In genomic region chr3:182794455-182794773, GRCh38 we compare ENCODE assay signal across 8 cellular contexts. TPM values are rescaled to one million over a fixed set of nuclear protein-coding genes. Genes with fewer than 3 reads are reported as not detected.
DNase-seq lines count a peak whose midpoint lies in the region; ATAC-seq, FAIRE-seq and TF ChIP-seq lines count a peak whose summit lies in the region.

No MANE protein-coding gene starts in this region.

- DNase-seq in endothelial cell of umbilical vein (ENCODE audit: low read depth, low spot score) (peak; percentile 64), osteocyte (ENCODE audit: extremely low spot score, unreplicated experiment) (no peak), NAMALWA (ENCODE audit: low spot score) (no peak), medulla oblongata (ENCODE audit: extremely low spot score) (no peak)
- DNase-seq in activated CD4-positive, CD25-positive, alpha-beta regulatory T cell treated with anti-CD3 and anti-CD28 coated beads, Interleukin-2, amount 50 U/mL, for 72 hours, result no peak

- no peaks in the 10 kb centered on the region for H3K27me3 Mint-ChIP-seq in osteocyte (ENCODE audit: unreplicated experiment)

- H2AFZ ChIP-seq in OCI-LY3 (ENCODE audit: low read depth, low read length) (0 out of 2 replicates have a peak overlapping the region, but pooled peaks have one; percentile 43), endothelial cell of umbilical vein (ENCODE audit: low read depth, low read length) (peak overlapping the region; percentile 26)

- H3K9me2 ChIP-seq in DOHH2 (replicated peaks; ENCODE audit: control insufficient read depth, low read length), result no peaks in the 10 kb centered on the region

- H3K36me3 ChIP-seq in DOHH2 (ENCODE audit: control insufficient read depth, low read length), result peaks cover 5% of the 10 kb centered on the region; the same call in 1 of the 2 replicates
- no peaks in the 10 kb centered on the region for H3K36me3 ChIP-seq in OCI-LY3 (replicated peaks; ENCODE audit: low read depth, low read length)
- no peaks in the 10 kb centered on the region for H3K36me3 ChIP-seq in endothelial cell of umbilical vein (ENCODE audit: control insufficient read depth in 2 of 2, extremely low read depth in 1 of 2, insufficient read depth in 2 of 2, low read length in 2 of 2)

- no peak for TF ChIP-seq CTCF in DOHH2 (IDR thresholded peaks at IDR 0.05; ENCODE audit: low read depth, low read length, poor library complexity, severe bottlenecking)
- no peak for TF ChIP-seq CTCF in OCI-LY3 (IDR thresholded peaks at IDR 0.05; ENCODE audit: low read depth, low read length)
- TF ChIP-seq CTCF in endothelial cell of umbilical vein (IDR thresholded peaks at IDR 0.05; ENCODE audit: extremely low read depth in 1 of 2, insufficient read depth in 1 of 2, low read depth in 1 of 2, low read length in 2 of 2), result no peak
- TF ChIP-seq CTCF in osteocyte (IDR thresholded peaks at IDR 0.05), result no peak

- no peaks in the 10 kb centered on the region for H3K9me3 ChIP-seq in DOHH2 (ENCODE audit: control insufficient read depth, insufficient read depth, low read length)
- H3K9me3 ChIP-seq in OCI-LY3 (ENCODE audit: insufficient read depth, low read length), result no peaks in the 10 kb centered on the region
- no peaks in the 10 kb centered on the region for H3K9me3 ChIP-seq in endothelial cell of umbilical vein (replicated peaks; ENCODE audit: control insufficient read depth, insufficient read depth, low read length)

- peak overlapping the region; percentile 94 for H3K27ac Mint-ChIP-seq in osteocyte (ENCODE audit: unreplicated experiment)

- TF ChIP-seq POLR2A in endothelial cell of umbilical vein (IDR thresholded peaks at IDR 0.05; ENCODE audit: low read depth, low read length), result no peak

- H3K4me1 Mint-ChIP-seq in osteocyte (ENCODE audit: unreplicated experiment), result peaks cover 34% of the 10 kb centered on the region

- H3K9me1 ChIP-seq in endothelial cell of umbilical vein (replicated peaks; ENCODE audit: control insufficient read depth, extremely low read depth, insufficient read depth, low read length), result no peaks in the 10 kb centered on the region

- H4K20me1 ChIP-seq in DOHH2 (ENCODE audit: control insufficient read depth, insufficient read depth, low read depth, low read length) (no peaks in the 10 kb centered on the region), OCI-LY3 (ENCODE audit: insufficient read depth, low read length) (peaks cover 9% of the 10 kb centered on the region; the same call in 1 of the 2 replicates), endothelial cell of umbilical vein (replicated peaks; ENCODE audit: control insufficient read depth, extremely low read depth, insufficient read depth, low read length) (no peaks in the 10 kb centered on the region)

- H3K4me2 ChIP-seq in DOHH2 (ENCODE audit: low read length) (peak overlapping the region; percentile 66), OCI-LY3 (ENCODE audit: low read length) (peak overlapping the region; percentile 87), endothelial cell of umbilical vein (ENCODE audit: insufficient read depth, low read length) (peak overlapping the region; percentile 96)

- intact Hi-C loops in endothelial cell of umbilical vein (cut with micrococcal nuclease), result loop anchor here (1.0 to 10.0 kb wide), 6 partner anchors 16 to 1170 kb away; no protein-coding TSS in a partner anchor

- peaks cover 14% of the 10 kb centered on the region for H3F3A ChIP-seq in DOHH2 (ENCODE audit: control insufficient read depth, insufficient read depth)

- peaks cover 2% of the 10 kb centered on the region for H3K36me3 Mint-ChIP-seq in osteocyte (ENCODE audit: unreplicated experiment)

- H3K9me3 Mint-ChIP-seq in osteocyte (ENCODE audit: unreplicated experiment), result no peaks in the 10 kb centered on the region

- CTCF ChIA-PET in endothelial cell of umbilical vein (lab: Charles Lee), result interaction anchor here (1.2 to 4.1 kb wide), 4 partner anchors 37 to 80 kb away, joined by 3 to 47 read pairs (median 8); no protein-coding TSS in a partner anchor

- POLR2A ChIA-PET in endothelial cell of umbilical vein (lab: Charles Lee), result no interaction called here

- H3K27me3 ChIP-seq in DOHH2 (ENCODE audit: control insufficient read depth, low read length) (no peaks in the 10 kb centered on the region), OCI-LY3 (ENCODE audit: low read depth, low read length) (no peaks in the 10 kb centered on the region), endothelial cell of umbilical vein (ENCODE audit: control insufficient read depth in 2 of 2, insufficient read depth in 2 of 2, low read length in 2 of 2) (no peaks in the 10 kb centered on the region)

- peak overlapping the region; percentile 89 for H3K9ac ChIP-seq in OCI-LY3 (ENCODE audit: low read length)
- H3K9ac ChIP-seq in endothelial cell of umbilical vein (replicated peaks; ENCODE audit: extremely low read depth, insufficient read depth, low read length), result peak overlapping the region; percentile 78

- H3K4me3 ChIP-seq in DOHH2 (ENCODE audit: low read length) (peak overlapping the region; percentile 96), OCI-LY3 (ENCODE audit: low read length) (peak overlapping the region; percentile 87), endothelial cell of umbilical vein (replicated peaks in 1 of 3; ENCODE audit: insufficient read depth in 1 of 3, low read depth in 1 of 3, low read length in 3 of 3) (peak overlapping the region; percentile 24 to 90 (median 69))

- peak overlapping the region; percentile 89 for H3K4me3 Mint-ChIP-seq in osteocyte (ENCODE audit: unreplicated experiment)

- H3K27ac ChIP-seq in DOHH2 (ENCODE audit: low read depth, low read length) (peak overlapping the region; percentile 72), OCI-LY3 (ENCODE audit: low read length) (peak overlapping the region; percentile 61), endothelial cell of umbilical vein (ENCODE audit: insufficient read depth, low read depth, low read length) (peak overlapping the region; percentile 74)

- TSS peak; percentile 31 for BruUV-seq in endothelial cell of umbilical vein (replicated peaks; lab: Mats Ljungman, UMichigan)

- dilution Hi-C loops in endothelial cell of umbilical vein (cut with MboI; ENCODE audit: extremely low pct_ligation_motif_present, low sequenced_read_pairs), result no loop called here

- H3K4me1 ChIP-seq in DOHH2 (ENCODE audit: control insufficient read depth, low read length) (peaks cover 26% of the 10 kb centered on the region), OCI-LY3 (ENCODE audit: low read length) (peaks cover 19% of the 10 kb centered on the region), endothelial cell of umbilical vein (ENCODE audit: control insufficient read depth, extremely low read depth, insufficient read depth, low read length) (peaks cover 23% of the 10 kb centered on the region)

- H3K79me2 ChIP-seq in DOHH2 (ENCODE audit: control insufficient read depth, low read length) (peaks cover 60% of the 10 kb centered on the region), OCI-LY3 (ENCODE audit: low read length) (peaks cover 57% of the 10 kb centered on the region), endothelial cell of umbilical vein (ENCODE audit: control insufficient read depth, insufficient read depth, low read length) (peaks cover 53% of the 10 kb centered on the region)

- FAIRE-seq in endothelial cell of umbilical vein (lab: Jason Lieb, UNC), result no peak

- no peak for ATAC-seq in HG03108 (IDR thresholded peaks at IDR 0.05; ENCODE audit: unreplicated experiment)

TF ChIP-seq in endothelial cell of umbilical vein, 7 proteins besides CTCF, POLR2A, EP300 and RAD21:
- no peak for TF ChIP-seq FOS (IDR thresholded peaks at IDR 0.05; ENCODE audit: borderline replicate concordance, insufficient read depth, low read length)
- TF ChIP-seq GATA2 (IDR thresholded peaks at IDR 0.05; ENCODE audit: insufficient read depth, insufficient read length, low read depth, low read length), result no peak
- TF ChIP-seq POLR2AphosphoS5 (IDR thresholded peaks at IDR 0.05; ENCODE audit: insufficient read depth, low read depth, low read length), result no peak
- no peak for TF ChIP-seq MAX (IDR thresholded peaks at IDR 0.05; ENCODE audit: insufficient read depth, insufficient read length)
- no peak for TF ChIP-seq MYC (IDR thresholded peaks at IDR 0.05; ENCODE audit: low read depth, low read length)
- no peak for TF ChIP-seq JUN (IDR thresholded peaks at IDR 0.05; ENCODE audit: borderline replicate concordance, insufficient read depth, insufficient read length, low read depth)
- no peak for TF ChIP-seq EZH2 (IDR thresholded peaks at IDR 0.05; ENCODE audit: borderline replicate concordance, low read depth, low read length, severe bottlenecking)

RNA-seq across cellular contexts. Expression of gene ATP11B, which starts 1.1 kb away (rescaled TPM):
- 49.3 and 62.3 TPM in 2 replicates for total RNA-seq in endothelial cell of umbilical vein
- 7.3 and 10.1 TPM in 2 replicates for polyA plus RNA-seq in endothelial cell of umbilical vein
- 7.8 and 8.7 TPM in 2 replicates for polyA plus RNA-seq in endothelial cell of umbilical vein (2011; cell fraction: cytosol; rRNA removed)
- 20.9 and 25.2 TPM in 2 replicates for polyA plus RNA-seq in endothelial cell of umbilical vein (2011; cell fraction: nucleus; rRNA removed)
- 22.2 and 34.9 TPM in 2 replicates for polyA plus RNA-seq in endothelial cell of umbilical vein (2012)
- polyA minus RNA-seq in endothelial cell of umbilical vein, result 27.7 and 34.4 TPM in 2 replicates
- polyA minus RNA-seq in endothelial cell of umbilical vein (2011; cell fraction: cytosol; rRNA and poly(A)+ RNA removed), result 20.6 TPM
- 45.1 and 57.8 TPM in 2 replicates for polyA minus RNA-seq in endothelial cell of umbilical vein (2011; cell fraction: nucleus; rRNA and poly(A)+ RNA removed)
- 69.2 and 70.1 TPM in 2 replicates for total RNA-seq in osteocyte
